Comparison of ENCODE assay signal across 16 cellular contexts in genomic region chr2:153568105-153568504, GRCh38.
A peak's percentile ranks its signal among the peaks of the same experiment; 100 is the strongest.
DNase-seq lines count a peak whose midpoint lies in the region; ATAC-seq and TF ChIP-seq lines count a peak whose summit lies in the region.
"Had no signal": no experiment of that assay in that cellular context is flagged by ENCODE, and none has a peak within 500 bp of the region (broad histone marks: within the 10 kb centered on the region; RNA-seq: fewer than 3 reads in every experiment).

No MANE protein-coding gene starts in this region.

- H3K9me3 Mint-ChIP-seq in H9 (no peaks in the 10 kb centered on the region; a peak in 2 of 5 replicates), chondrocyte (ENCODE audit: low read depth) (peaks cover 4% of the 10 kb centered on the region)
- H3K9me3 Mint-ChIP-seq: CD4-positive, alpha-beta memory T cell had no signal

- H4K20me1 ChIP-seq in H9 (ENCODE audit: control insufficient read depth, insufficient read depth, insufficient read length) (no peaks in the 10 kb centered on the region), MM.1S (ENCODE audit: insufficient read depth, low read length) (no peaks in the 10 kb centered on the region)
- H4K20me1 ChIP-seq: BLaER1 had no signal

- H3K36me3 ChIP-seq in endocrine pancreas (ENCODE audit: control insufficient read depth, insufficient read depth, low read length) (no peaks in the 10 kb centered on the region), liver (ENCODE audit: control insufficient read depth in 4 of 4, insufficient read depth in 3 of 4, low read depth in 1 of 4, low read length in 3 of 4) (no peaks in the 10 kb centered on the region), MM.1S (replicated peaks; ENCODE audit: insufficient read depth, low read length) (no peaks in the 10 kb centered on the region)
- H3K36me3 ChIP-seq: BLaER1 had no signal

- H3K27me3 Mint-ChIP-seq in H9 (ENCODE audit: low read depth): no peaks in the 10 kb centered on the region
- no peaks in the 10 kb centered on the region for H3K27me3 Mint-ChIP-seq in chondrocyte (ENCODE audit: low read depth)
- H3K27me3 Mint-ChIP-seq: CD4-positive, alpha-beta memory T cell had no signal

- H4K8ac ChIP-seq in H9 (replicated peaks; ENCODE audit: insufficient read length, low read depth, low read length): no peak overlapping the region

- no peak overlapping the region for H3K56ac ChIP-seq in H9 (ENCODE audit: insufficient read length, low read depth, low read length)

- no peak overlapping the region for H3K18ac ChIP-seq in H9 (ENCODE audit: insufficient read length, low read depth, low read length)

- no peak overlapping the region for H2BK20ac ChIP-seq in H9 (ENCODE audit: low read depth, low read length, poor library complexity, severe bottlenecking)

- no peaks in the 10 kb centered on the region for H3K36me3 Mint-ChIP-seq in H9 (ENCODE audit: insufficient read depth in 1 of 3, low read depth in 3 of 3)
- H3K36me3 Mint-ChIP-seq in chondrocyte (ENCODE audit: low read depth): no peaks in the 10 kb centered on the region
- H3K36me3 Mint-ChIP-seq: CD14-positive monocyte; CD4-positive, alpha-beta memory T cell had no signal

- H3K23me2 ChIP-seq in H9 (ENCODE audit: insufficient read length, low read depth, low read length, poor library complexity, severe bottlenecking): no peaks in the 10 kb centered on the region

- H3K79me2 ChIP-seq in H9 (ENCODE audit: insufficient read depth, low read length) (no peaks in the 10 kb centered on the region), MM.1S (ENCODE audit: low read length) (no peaks in the 10 kb centered on the region)

- H3K79me1 ChIP-seq in H9 (ENCODE audit: insufficient read depth, low read depth, low read length, poor library complexity, severe bottlenecking): no peaks in the 10 kb centered on the region

- H3K4me1 ChIP-seq in H9 (ENCODE audit: insufficient read depth, low read length) (peaks cover 5% of the 10 kb centered on the region; the same call in 1 of the 2 replicates), endocrine pancreas (ENCODE audit: control insufficient read depth, insufficient read depth, low read length) (peaks cover 6% of the 10 kb centered on the region), liver (ENCODE audit: control insufficient read depth in 4 of 4, insufficient read depth in 4 of 4, low read length in 3 of 4) (peaks cover 0 to 3% (median 0%) of the 10 kb centered on the region in 4 donors), MM.1S (ENCODE audit: low read length) (0 out of 2 replicates have a peak, but pooled peaks cover 6% of the 10 kb centered on the region)
- H3K4me1 ChIP-seq: BLaER1 had no signal

- H3K4me3 ChIP-seq in endocrine pancreas (ENCODE audit: control insufficient read depth, insufficient read depth, low read length) (peak overlapping the region; percentile 22), liver (ENCODE audit: low read depth in 1 of 3, low read length in 3 of 3) (no peak overlapping the region), MM.1S (ENCODE audit: low read length) (no peak overlapping the region)
- H3K4me3 ChIP-seq: BLaER1 had no signal

- H3K27me3 ChIP-seq in H9 (ENCODE audit: insufficient read depth, low read length) (no peaks in the 10 kb centered on the region), endocrine pancreas (ENCODE audit: control insufficient read depth, insufficient read depth, low read length) (no peaks in the 10 kb centered on the region), liver (ENCODE audit: control insufficient read depth in 4 of 4, insufficient read depth in 4 of 4, low read length in 3 of 4) (no peaks in the 10 kb centered on the region), MM.1S (replicated peaks; ENCODE audit: insufficient read depth, low read length) (no peaks in the 10 kb centered on the region)
- H3K27me3 ChIP-seq: BLaER1 had no signal

- H3K4me2 ChIP-seq in H9 (ENCODE audit: insufficient read depth, insufficient read length, low read length) (no peak overlapping the region), MM.1S (ENCODE audit: low read depth, low read length) (no peak overlapping the region)
- H3K4me2 ChIP-seq: BLaER1 had no signal

- no peak overlapping the region for H2BK120ac ChIP-seq in H9 (ENCODE audit: low read depth, low read length, poor library complexity, severe bottlenecking)

- H3K23ac ChIP-seq in H9 (ENCODE audit: insufficient read length, low read depth, low read length): no peak overlapping the region

- H3K9me3 ChIP-seq in H9 (ENCODE audit: control insufficient read depth, low read depth, low read length) (no peaks in the 10 kb centered on the region), endocrine pancreas (ENCODE audit: control insufficient read depth, low read length) (no peaks in the 10 kb centered on the region), liver (ENCODE audit: control insufficient read depth in 4 of 4, low read length in 3 of 4) (no peaks in the 10 kb centered on the region), MM.1S (replicated peaks; ENCODE audit: insufficient read depth, low read length) (no peaks in the 10 kb centered on the region)
- H3K9me3 ChIP-seq: BLaER1 had no signal

- H3K4me3 Mint-ChIP-seq in H9: no peak overlapping the region
- no peak overlapping the region for H3K4me3 Mint-ChIP-seq in chondrocyte (ENCODE audit: unreplicated experiment)
- H3K4me3 Mint-ChIP-seq: CD14-positive monocyte; CD4-positive, alpha-beta memory T cell had no signal

- H4K5ac ChIP-seq in H9 (ENCODE audit: insufficient read length, low read depth, low read length): no peak overlapping the region

- ATAC-seq in GM21447 (IDR thresholded peaks at IDR 0.05; ENCODE audit: unreplicated experiment): no peak

- TF ChIP-seq CTCF in H9 (conservative IDR thresholded peaks at IDR 0.05) (no peak), liver (IDR thresholded peaks at IDR 0.05; ENCODE audit: low read depth, low read length, missing input control) (no peak), MM.1S (IDR thresholded peaks at IDR 0.05; ENCODE audit: low read length) (no peak), chondrocyte (IDR thresholded peaks at IDR 0.05) (no peak)

- H3T11ph ChIP-seq in H9 (ENCODE audit: low read length): no peak overlapping the region

- H3K14ac ChIP-seq in H9 (ENCODE audit: insufficient read depth, low read length): no peak overlapping the region

- no peak for TF ChIP-seq RAD21 in liver (IDR thresholded peaks at IDR 0.05)

- 0 out of 2 replicates have a peak, but pooled peaks cover 3% of the 10 kb centered on the region for H3F3A ChIP-seq in MM.1S (ENCODE audit: insufficient read depth, low read length)

- H2BK12ac ChIP-seq in H9 (ENCODE audit: insufficient read length, low read depth, low read length): no peak overlapping the region

- no CpG with 5 or more reads among the region's 3 CpGs for WGBS in H9 (ENCODE audit: extremely low coverage, insufficient read length, low lambda C conversion rate)
- 42% methylated on average over 3 of the region's 3 CpGs for WGBS in liver

- H3K9me2 ChIP-seq in MM.1S (replicated peaks; ENCODE audit: insufficient read depth, low read length): no peaks in the 10 kb centered on the region

- no peak overlapping the region for H2AFZ ChIP-seq in H9 (ENCODE audit: low read length)
- H2AFZ ChIP-seq in MM.1S (ENCODE audit: low read length): no peak overlapping the region

- H3K27ac Mint-ChIP-seq in H9 (peak overlapping the region in 2 of 3 experiments; percentile 67 to 82; a peak in 3 of 7 replicates), chondrocyte (ENCODE audit: unreplicated experiment) (no peak overlapping the region)
- H3K27ac Mint-ChIP-seq: CD14-positive monocyte; CD4-positive, alpha-beta memory T cell had no signal

- H2AK5ac ChIP-seq in H9 (ENCODE audit: insufficient read length, low read length): no peak overlapping the region

- peaks cover 18 to 20% of the 10 kb centered on the region in 2 experiments for H3K4me1 Mint-ChIP-seq in H9
- H3K4me1 Mint-ChIP-seq in chondrocyte (ENCODE audit: low read depth): no peaks in the 10 kb centered on the region
- H3K4me1 Mint-ChIP-seq: CD14-positive monocyte; CD4-positive, alpha-beta memory T cell had no signal

- H3K9ac ChIP-seq in H9 (ENCODE audit: extremely low read depth, insufficient read length, low read length): no peak overlapping the region
- H3K9ac ChIP-seq in endocrine pancreas (ENCODE audit: control insufficient read depth, insufficient read depth, low read length): no peak overlapping the region
- H3K9ac ChIP-seq in liver (ENCODE audit: low read depth in 1 of 2, low read length in 2 of 2): peak overlapping the region in 1 of 2 donors; percentile 17
- no peak overlapping the region for H3K9ac ChIP-seq in MM.1S (ENCODE audit: low read length)
- H3K9ac ChIP-seq: BLaER1 had no signal

- no peak overlapping the region for H2BK5ac ChIP-seq in H9 (ENCODE audit: insufficient read length, low read length)

- H2BK15ac ChIP-seq in H9 (ENCODE audit: low read depth, low read length): no peak overlapping the region

- H4K91ac ChIP-seq in H9 (ENCODE audit: insufficient read length, low read depth, low read length): no peak overlapping the region

- DNase-seq in H9 (no peak), MM.1S (no peak), chondrocyte (ENCODE audit: low spot score) (no peak), medulla oblongata (ENCODE audit: extremely low spot score) (no peak)
- DNase-seq: 8988T; CD4-positive, alpha-beta memory T cell; DMS153; DMS79; GDM1; HCEC 1CT; IMR-90 had no signal

- H3K27ac ChIP-seq in H9 (ENCODE audit: insufficient read length, low read depth, low read length): no peak overlapping the region
- H3K27ac ChIP-seq in liver (ENCODE audit: low read depth in 1 of 2, low read length in 2 of 2): peak overlapping the region; percentile 15 to 41
- H3K27ac ChIP-seq in MM.1S (ENCODE audit: low read length): no peak overlapping the region
- H3K27ac ChIP-seq: BLaER1 had no signal

- no peak overlapping the region for H3K4ac ChIP-seq in H9 (ENCODE audit: low read depth, low read length)

TF ChIP-seq in liver, 16 proteins besides CTCF, POLR2A, EP300 and RAD21:
- peak in 1 of 2 donors; percentile 27 for TF ChIP-seq HNF4A (conservative IDR thresholded peaks at IDR 0.05)
- no peak for TF ChIP-seq FOXA2 (IDR thresholded peaks at IDR 0.05)

Comparison
In these comparisons a context has a peak if more than half of its experiments do, and no peak if none do; other contexts are left out.
1. H3K27ac ChIP-seq: peak in liver (2 of 2); none in H9 (single experiment) and MM.1S (single experiment).